Comparison of ENCODE assay signal across 26 cellular contexts in the genomic region with DNA sequence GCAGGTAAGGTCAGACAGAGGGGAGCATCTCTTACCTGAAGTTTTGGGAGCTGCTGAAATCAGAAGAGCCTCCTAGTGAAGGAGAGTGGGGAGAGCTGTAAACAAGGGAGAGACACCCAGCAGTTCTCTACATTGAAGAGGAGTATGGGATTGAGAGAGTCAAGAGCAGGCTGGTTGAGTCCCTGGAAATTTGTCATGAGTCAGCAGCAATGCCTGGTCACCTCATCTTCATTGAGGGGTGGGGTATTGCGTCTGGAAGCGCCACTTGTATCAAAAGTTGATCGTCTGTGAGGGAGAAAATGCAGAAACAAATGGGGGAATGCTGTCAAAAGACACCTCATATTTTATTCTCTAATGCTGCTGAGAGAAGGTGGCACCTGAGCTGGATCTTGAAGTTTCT.
"Had no signal": no experiment of that assay in that cellular context is flagged by ENCODE, and none has a peak within 500 bp of the region (broad histone marks: within the 10 kb centered on the region; RNA-seq: fewer than 3 reads in every experiment).

No MANE protein-coding gene starts in this region.

- FAIRE-seq: keratinocyte had no signal

- H3K27me3 Mint-ChIP-seq: naive B cell had no signal

- H3K27ac ChIP-seq: colonic mucosa, epithelial cell of prostate, esophagus squamous epithelium, gastrocnemius medialis, heart right ventricle, left lung, lower lobe of right lung had no signal

- H3K27ac Mint-ChIP-seq: dendritic cell treated with granulocyte-macrophage colony-stimulating factor and Interleukin-4, amounts not matched to agents 40 ng/mL and 50 ng/mL, for 4 days; effector memory CD8-positive, alpha-beta T cell; endodermal cell; mesothelial cell of epicardium; naive B cell had no signal

- H3K4me3 ChIP-seq: colonic mucosa, esophagus squamous epithelium, gastrocnemius medialis, heart right ventricle, left lung, lower lobe of right lung, mucosa of descending colon had no signal

- H3K36me3 ChIP-seq: colonic mucosa, esophagus squamous epithelium, gastrocnemius medialis, heart right ventricle, left lung, lower lobe of right lung had no signal

- ATAC-seq: effector memory CD8-positive, alpha-beta T cell; esophagus mucosa; gastrocnemius medialis; heart right ventricle; left cardiac atrium; left lung; left ventricle myocardium superior; lower lobe of right lung; mucosa of descending colon had no signal

- H3K27me3 ChIP-seq: colonic mucosa, esophagus squamous epithelium, gastrocnemius medialis, heart right ventricle, left lung had no signal

- H3K9me3 ChIP-seq: colonic mucosa, esophagus squamous epithelium, gastrocnemius medialis, heart right ventricle, left lung, lower lobe of right lung, mucosa of descending colon had no signal

- H3K36me3 Mint-ChIP-seq: mesothelial cell of epicardium, naive B cell had no signal

- H3K9me3 Mint-ChIP-seq: dendritic cell treated with granulocyte-macrophage colony-stimulating factor and Interleukin-4, amounts not matched to agents 40 ng/mL and 50 ng/mL, for 4 days; effector memory CD8-positive, alpha-beta T cell; endodermal cell; mesothelial cell of epicardium; naive B cell had no signal

- H3K4me1 Mint-ChIP-seq: endodermal cell had no signal

- DNase-seq: colonic mucosa; cortex of kidney; effector CD8-positive, alpha-beta T cell; effector memory CD8-positive, alpha-beta T cell; endodermal cell; erythroblast; esophagus squamous epithelium; foreskin fibroblast; foreskin melanocyte; gastrocnemius medialis; glutamatergic neuron; head of caudate nucleus; heart right ventricle; hippocampal formation; left cardiac atrium; left lung; left ventricle myocardium superior; lower lobe of right lung; mesenchymal stem cell; mucosa of descending colon; naive B cell had no signal

- H3K4me1 ChIP-seq: colonic mucosa, gastrocnemius medialis, lower lobe of right lung had no signal

- H3K4me3 Mint-ChIP-seq: dendritic cell treated with granulocyte-macrophage colony-stimulating factor and Interleukin-4, amounts not matched to agents 40 ng/mL and 50 ng/mL, for 4 days; effector memory CD8-positive, alpha-beta T cell; endodermal cell; mesothelial cell of epicardium; naive B cell had no signal
